ENCODE assay signal across 23 cellular contexts in the genomic region with DNA sequence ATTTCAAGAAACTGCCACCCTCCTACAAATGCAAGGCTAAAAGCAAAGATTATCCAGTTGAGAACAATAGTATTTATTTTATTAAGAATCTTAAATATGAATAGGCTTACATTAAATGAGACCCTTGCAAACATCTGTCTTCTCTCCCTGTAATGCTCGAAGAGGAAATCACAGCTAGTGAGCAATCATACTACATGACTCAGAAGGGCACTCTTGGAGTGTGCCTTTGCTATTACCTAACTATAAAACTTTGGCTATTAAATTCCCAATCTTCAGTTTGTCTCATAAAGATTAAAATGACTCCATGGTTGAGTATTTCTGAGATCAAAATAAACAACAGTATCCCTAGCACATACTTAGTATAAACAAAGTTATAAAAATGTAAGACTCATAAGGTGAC.
"Had no signal": no experiment of that assay in that cellular context is flagged by ENCODE, and none has a peak within 500 bp of the region (broad histone marks: within the 10 kb centered on the region; RNA-seq: fewer than 3 reads in every experiment).

No MANE protein-coding gene starts in this region.

- H3K36me3 ChIP-seq: cardiac muscle cell, left ventricle myocardium inferior, vagina had no signal

- H3K4me1 Mint-ChIP-seq: activated naive CD8-positive, alpha-beta T cell treated with anti-CD3 and anti-CD28 coated beads for 36 hours; activated T-helper 17 cell treated with anti-CD3 and anti-CD28 coated beads, Interleukin-2, amount 50 U/mL, for 72 hours; nephron had no signal

- H3K9me3 Mint-ChIP-seq: activated CD8-positive, alpha-beta T cell treated with anti-CD3 and anti-CD28 coated beads for 36 hours; activated T-helper 17 cell treated with anti-CD3 and anti-CD28 coated beads, Interleukin-2, amount 50 U/mL, for 72 hours; nephron; stimulated activated naive CD8-positive, alpha-beta T cell treated with anti-CD3 and anti-CD28 coated beads, Interleukin-15, Interleukin-2, amounts not matched to agents 100 ng/mL and 50 ng/mL, for 24 hours had no signal

- DNase-seq: activated CD4-positive, alpha-beta T cell treated with anti-CD3 and anti-CD28 coated beads for 48 hours; activated CD4-positive, CD25-positive, alpha-beta regulatory T cell; activated CD8-positive, alpha-beta T cell treated with anti-CD3 and anti-CD28 coated beads for 36 hours; activated naive CD4-positive, alpha-beta T cell; activated naive CD8-positive, alpha-beta T cell treated with anti-CD3 and anti-CD28 coated beads for 36 hours; activated T-cell treated with anti-CD3 and anti-CD28 coated beads, Interleukin-2, amount 50 U/mL, for 1 hour; amniotic stem cell; dermis blood vessel endothelial cell; effector memory CD4-positive, alpha-beta T cell; foreskin melanocyte; left ventricle myocardium inferior; mammary epithelial cell; midbrain; nucleus accumbens; posterior cingulate gyrus; retina; stimulated activated CD4-positive, alpha-beta T cell treated with anti-CD3 and anti-CD28 coated beads, Interleukin-2, amount 100 ng/mL, for 24 hours; trophoblast cell had no signal

- H3K27me3 ChIP-seq: cardiac muscle cell, vagina had no signal

- H3K4me3 Mint-ChIP-seq: activated CD8-positive, alpha-beta T cell treated with anti-CD3 and anti-CD28 coated beads for 36 hours; activated naive CD8-positive, alpha-beta T cell treated with anti-CD3 and anti-CD28 coated beads for 36 hours; activated T-helper 17 cell treated with anti-CD3 and anti-CD28 coated beads, Interleukin-2, amount 50 U/mL, for 72 hours; nephron; stimulated activated naive CD8-positive, alpha-beta T cell treated with anti-CD3 and anti-CD28 coated beads, Interleukin-15, Interleukin-2, amounts not matched to agents 100 ng/mL and 50 ng/mL, for 24 hours had no signal

- H3K9me3 ChIP-seq: vagina had no signal

- H3K27ac ChIP-seq: cardiac muscle cell, left ventricle myocardium inferior, vagina had no signal

- H3K4me3 ChIP-seq: cardiac muscle cell, left ventricle myocardium inferior, vagina had no signal

- H3K36me3 Mint-ChIP-seq: activated naive CD8-positive, alpha-beta T cell treated with anti-CD3 and anti-CD28 coated beads for 36 hours had no signal

- H3K27ac Mint-ChIP-seq: activated CD8-positive, alpha-beta T cell treated with anti-CD3 and anti-CD28 coated beads for 36 hours; activated naive CD8-positive, alpha-beta T cell treated with anti-CD3 and anti-CD28 coated beads for 36 hours; activated T-helper 17 cell treated with anti-CD3 and anti-CD28 coated beads, Interleukin-2, amount 50 U/mL, for 72 hours; nephron; stimulated activated naive CD8-positive, alpha-beta T cell treated with anti-CD3 and anti-CD28 coated beads, Interleukin-15, Interleukin-2, amounts not matched to agents 100 ng/mL and 50 ng/mL, for 24 hours had no signal

- ATAC-seq: activated CD8-positive, alpha-beta T cell treated with anti-CD3 and anti-CD28 coated beads for 36 hours; activated T-helper 17 cell treated with anti-CD3 and anti-CD28 coated beads, Interleukin-2, amount 50 U/mL, for 72 hours had no signal

- H3K4me1 ChIP-seq: left ventricle myocardium inferior, vagina had no signal
